Comparison of ENCODE assay signal across 12 cellular contexts in the genomic region with DNA sequence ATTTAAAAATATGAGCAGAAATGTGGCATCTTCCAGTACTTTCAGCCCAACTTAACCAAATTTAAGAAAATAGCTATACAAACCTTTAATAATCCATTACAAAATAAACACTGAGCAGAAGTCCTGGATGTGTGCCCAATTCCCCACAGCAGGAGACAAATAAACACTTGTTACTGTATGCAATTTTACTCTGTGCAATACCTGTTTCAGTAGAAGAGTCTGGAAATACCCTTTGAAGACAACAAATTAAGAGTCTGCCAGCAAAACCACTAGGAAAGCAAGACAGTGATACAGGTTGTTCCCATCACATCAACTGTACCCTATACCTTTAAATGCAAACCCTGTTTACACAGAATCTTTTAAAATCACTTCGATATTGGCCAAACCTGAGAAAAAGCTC. TPM values are rescaled to one million over a fixed set of nuclear protein-coding genes. Genes with fewer than 3 reads are reported as not detected.
DNase-seq lines count a peak whose midpoint lies in the region; ATAC-seq, FAIRE-seq and TF ChIP-seq lines count a peak whose summit lies in the region.
"Had no signal": no experiment of that assay in that cellular context is flagged by ENCODE, and none has a peak within 500 bp of the region (broad histone marks: within the 10 kb centered on the region; RNA-seq: fewer than 3 reads in every experiment).

No MANE protein-coding gene starts in this region.

- peaks cover 53% of the 10 kb centered on the region for H3K4me1 Mint-ChIP-seq in CD4-positive, alpha-beta T cell (ENCODE audit: low read depth)

- H3K27me3 Mint-ChIP-seq in CD4-positive, alpha-beta T cell, result no peaks in the 10 kb centered on the region
- H3K27me3 Mint-ChIP-seq: CD4-positive, alpha-beta memory T cell had no signal

- H3K27ac Mint-ChIP-seq in CD4-positive, alpha-beta T cell, result no peak overlapping the region

- POLR2A ChIA-PET in CD4-positive, alpha-beta T cell (lab: Charles Lee), result no interaction called here

- peaks cover 25% of the 10 kb centered on the region for H3K36me3 Mint-ChIP-seq in CD4-positive, alpha-beta T cell (ENCODE audit: low read depth)

- TF ChIP-seq POLR2A in H54 (IDR thresholded peaks at IDR 0.05; ENCODE audit: low read depth, low read length), result no peak

- H3K9me3 Mint-ChIP-seq in CD4-positive, alpha-beta T cell, result no peaks in the 10 kb centered on the region
- H3K9me3 Mint-ChIP-seq: CD4-positive, alpha-beta memory T cell had no signal

- DNase-seq in CD4-positive, alpha-beta T cell, result no peak
- DNase-seq in H54 (ENCODE audit: insufficient read length, low spot score) (no peak), NCI-H2081 treated with DMSO at 0.1 percent for 48 hours (lab: John Stamatoyannopoulos, UW) (peak; percentile 88), cerebellar cortex (ENCODE audit: low spot score) (peak; percentile 93), kidney (no peak), amygdala (lab: John Stamatoyannopoulos, UW) (no peak)
- DNase-seq in activated CD8-positive, alpha-beta memory T cell treated with anti-CD3 and anti-CD28 coated beads, Interleukin-2, amount 50 U/mL, for 4 hours, result no peak
- DNase-seq in activated naive CD4-positive, alpha-beta T cell treated with anti-CD3 and anti-CD28 coated beads, Interleukin-2, amount 50 U/mL, for 16 hours, result no peak
- DNase-seq: CD4-positive, alpha-beta memory T cell; occipital lobe had no signal

- no peaks in the 10 kb centered on the region for H3K36me3 ChIP-seq in kidney (ENCODE audit: control insufficient read depth in 1 of 2, insufficient read depth in 2 of 2, low read length in 2 of 2)

- peak; percentile 60 for FAIRE-seq in H54 (lab: Jason Lieb, UNC)
- no peak for FAIRE-seq in kidney (lab: Jason Lieb, UNC)

- intact Hi-C loops in CD4-positive, alpha-beta T cell (cut with DNase I, micrococcal nuclease), result no loop called here
- intact Hi-C loops in kidney (cut with DNase I), result no loop called here

- no peak overlapping the region for H3K4me3 Mint-ChIP-seq in CD4-positive, alpha-beta T cell
- H3K4me3 Mint-ChIP-seq: CD4-positive, alpha-beta memory T cell had no signal

- CTCF ChIA-PET in CD4-positive, alpha-beta T cell (lab: Charles Lee), result no interaction called here

- no peak overlapping the region for H3K27ac ChIP-seq in CD4-positive, alpha-beta T cell (ENCODE audit: low read depth, low read length)
- no peak overlapping the region for H3K27ac ChIP-seq in kidney (ENCODE audit: low read depth in 2 of 2, low read length in 2 of 2)
- H3K27ac ChIP-seq: suprapubic skin had no signal

- H3K9ac ChIP-seq in kidney (ENCODE audit: low read length in 2 of 2), result no peak overlapping the region

- no peaks in the 10 kb centered on the region for H3K9me3 ChIP-seq in CD4-positive, alpha-beta T cell (ENCODE audit: control insufficient read depth, low read length)
- H3K9me3 ChIP-seq in kidney (ENCODE audit: control insufficient read depth in 1 of 2, low read length in 2 of 2), result no peaks in the 10 kb centered on the region
- H3K9me3 ChIP-seq: suprapubic skin had no signal

- no peaks in the 10 kb centered on the region for H3K27me3 ChIP-seq in CD4-positive, alpha-beta T cell (ENCODE audit: control insufficient read depth, insufficient read depth, low read length)
- H3K27me3 ChIP-seq: suprapubic skin had no signal

- ATAC-seq in CD4-positive, alpha-beta T cell (ENCODE audit: poor library complexity), result peak; percentile 39

- peaks cover 0 to 4% of the 10 kb centered on the region in 2 donors for H3K4me1 ChIP-seq in kidney (ENCODE audit: control insufficient read depth in 1 of 2, insufficient read depth in 1 of 2, low read depth in 1 of 2, low read length in 2 of 2)

- TF ChIP-seq CTCF in CD4-positive, alpha-beta T cell (IDR thresholded peaks at IDR 0.05), result no peak
- no peak for TF ChIP-seq CTCF in kidney (IDR thresholded peaks at IDR 0.05; ENCODE audit: borderline replicate concordance, extremely low read depth, insufficient read depth)

- no peak overlapping the region for H3K4me3 ChIP-seq in kidney (ENCODE audit: low read length in 2 of 2)
- H3K4me3 ChIP-seq: suprapubic skin had no signal

RNA-seq across cellular contexts. Expression of a gene that starts 41.4 kb away (rescaled TPM):
- not detected for total RNA-seq in CD4-positive, alpha-beta T cell
- total RNA-seq in kidney, result 8.2 TPM
- polyA plus RNA-seq in kidney (ENCODE audit: insufficient read depth, low read depth, low replicate concordance), result not detected
- total RNA-seq: CD4-positive, alpha-beta memory T cell; epithelial cell of proximal tubule; suprapubic skin had no signal
- polyA plus RNA-seq: CD4-positive, alpha-beta memory T cell had no signal

Comparison
In these comparisons a context has a peak if more than half of its experiments do, and no peak if none do; other contexts are left out.
1. DNase-seq: peak in NCI-H2081 treated with DMSO at 0.1 percent for 48 hours (single experiment) and cerebellar cortex (single experiment); none in CD4-positive, alpha-beta T cell (0 of 10), H54 (single experiment), kidney (single experiment), activated CD8-positive, alpha-beta memory T cell treated with anti-CD3 and anti-CD28 coated beads, Interleukin-2, amount 50 U/mL, for 4 hours (single experiment), activated naive CD4-positive, alpha-beta T cell treated with anti-CD3 and anti-CD28 coated beads, Interleukin-2, amount 50 U/mL, for 16 hours (single experiment) and amygdala (0 of 56).